In genomic region chr11:2375341-2375853, GRCh38 we compare ENCODE assay signal across 13 cellular contexts. TPM values are rescaled to one million over a fixed set of nuclear protein-coding genes. Genes with fewer than 3 reads are reported as not detected.
DNase-seq lines count a peak whose midpoint lies in the region; ATAC-seq and TF ChIP-seq lines count a peak whose summit lies in the region.
"Had no signal": no experiment of that assay in that cellular context is flagged by ENCODE, and none has a peak within 500 bp of the region (broad histone marks: within the 10 kb centered on the region; RNA-seq: fewer than 3 reads in every experiment).

No MANE protein-coding gene starts in this region.

- H3K27me3 Mint-ChIP-seq in CD4-positive, alpha-beta memory T cell, result no peaks in the 10 kb centered on the region
- peaks cover 4% of the 10 kb centered on the region for H3K27me3 Mint-ChIP-seq in neural progenitor cell (ENCODE audit: insufficient read depth, low read depth)

- H3K4me3 ChIP-seq in CD4-positive, alpha-beta memory T cell (ENCODE audit: low read length in 2 of 2), result no peak overlapping the region
- H3K4me3 ChIP-seq in Loucy (ENCODE audit: low read length, poor library complexity, severe bottlenecking) (no peak overlapping the region), neural progenitor cell (no peak overlapping the region)

- CTCF ChIA-PET in CD4-positive, alpha-beta memory T cell (lab: Charles Lee; ENCODE audit: partially characterized antibody), result interaction anchor here (0.9 kb wide), 1 partner anchor 70 kb away, joined by 3 read pairs; no protein-coding TSS in a partner anchor

- TF ChIP-seq CTCF in Loucy (conservative IDR thresholded peaks at IDR 0.05; ENCODE audit: low read length), result 0 out of 2 replicates have a peak, but pooled peaks have one; percentile 12
- no peak for TF ChIP-seq CTCF in neural progenitor cell (IDR thresholded peaks at IDR 0.05)

- intact Hi-C loops in CD4-positive, alpha-beta memory T cell (cut with micrococcal nuclease), result loop anchor here (5.0 kb wide), 1 partner anchor 73 kb away; the partner anchor contains the start of genes C11orf21 and TSPAN32
- intact Hi-C loops in left cardiac atrium (cut with DNase I), result no loop called here

- no peaks in the 10 kb centered on the region for H3K9me2 ChIP-seq in Loucy (replicated peaks; ENCODE audit: low read depth, low read length)

- no peak overlapping the region for H3K9ac ChIP-seq in Loucy (ENCODE audit: low read depth, low read length, poor library complexity, severe bottlenecking)
- H3K9ac ChIP-seq in neural progenitor cell, result no peak overlapping the region

- H4K20me1 ChIP-seq in Loucy (ENCODE audit: insufficient read depth, low read length, poor library complexity, severe bottlenecking) (peaks cover 28% of the 10 kb centered on the region), neural progenitor cell (ENCODE audit: low read depth) (peaks cover 29% of the 10 kb centered on the region)

- no peaks in the 10 kb centered on the region for H3K27me3 ChIP-seq in CD4-positive, alpha-beta memory T cell (ENCODE audit: insufficient read depth, low read length)
- no peaks in the 10 kb centered on the region for H3K27me3 ChIP-seq in Loucy (ENCODE audit: insufficient read depth, low read length, poor library complexity, severe bottlenecking)
- H3K27me3 ChIP-seq in neural progenitor cell, result peaks cover 10% of the 10 kb centered on the region

- H3K4me2 ChIP-seq in Loucy (ENCODE audit: low read depth, low read length, poor library complexity, severe bottlenecking), result no peak overlapping the region
- no peak overlapping the region for H3K4me2 ChIP-seq in neural progenitor cell

- H3K36me3 Mint-ChIP-seq in CD4-positive, alpha-beta memory T cell, result peaks cover 0 to 3% of the 10 kb centered on the region in 2 donors
- H3K36me3 Mint-ChIP-seq in neural progenitor cell, result no peaks in the 10 kb centered on the region
- H3K36me3 Mint-ChIP-seq: activated CD8-positive, alpha-beta memory T cell treated with anti-CD3 and anti-CD28 coated beads, Interleukin-2, amount 10 ng/mL, durations not matched to agents 7 days and 5 days had no signal

- H2AFZ ChIP-seq in Loucy (ENCODE audit: low read length), result no peak overlapping the region
- no peak overlapping the region for H2AFZ ChIP-seq in neural progenitor cell (replicated peaks)

- peaks cover 0 to 2% (median 0%) of the 10 kb centered on the region in 8 donors for H3K9me3 Mint-ChIP-seq in CD4-positive, alpha-beta memory T cell
- H3K9me3 Mint-ChIP-seq in neural progenitor cell, result no peaks in the 10 kb centered on the region

- H3K79me2 ChIP-seq in Loucy (ENCODE audit: insufficient read depth, low read length) (peaks cover 31% of the 10 kb centered on the region), neural progenitor cell (ENCODE audit: low read depth) (peaks cover 31% of the 10 kb centered on the region)

- H3K9me3 ChIP-seq in CD4-positive, alpha-beta memory T cell (ENCODE audit: control insufficient read depth in 1 of 2, low read length in 2 of 2), result no peaks in the 10 kb centered on the region
- no peaks in the 10 kb centered on the region for H3K9me3 ChIP-seq in Loucy (ENCODE audit: insufficient read depth, low read depth, low read length)
- no peaks in the 10 kb centered on the region for H3K9me3 ChIP-seq in neural progenitor cell (ENCODE audit: low read depth)
- H3K9me3 ChIP-seq: neutrophil had no signal

- DNase-seq in CD4-positive, alpha-beta memory T cell, result no peak
- DNase-seq in left cardiac atrium, result peak; percentile 57
- no peak for DNase-seq in neural progenitor cell (ENCODE audit: low spot score)
- DNase-seq in UCSD-AML1 (lab: John Stamatoyannopoulos, UW; ENCODE audit: unreplicated experiment), result no peak
- no peak for DNase-seq in retina
- DNase-seq in DMS153 (lab: John Stamatoyannopoulos, UW), result no peak
- DNase-seq: activated CD8-positive, alpha-beta memory T cell treated with anti-CD3 and anti-CD28 coated beads, Interleukin-2, amount 10 ng/mL, durations not matched to agents 7 days and 5 days; dermis blood vessel endothelial cell; NCI-H1105; NCI-H748 treated with DMSO at 0.1 percent for 48 hours had no signal

- H3K27ac Mint-ChIP-seq in CD4-positive, alpha-beta memory T cell, result peak overlapping the region in 3 of 7 donors; percentile 19 to 70 (median 51)
- no peak overlapping the region for H3K27ac Mint-ChIP-seq in neural progenitor cell
- H3K27ac Mint-ChIP-seq: activated CD8-positive, alpha-beta memory T cell treated with anti-CD3 and anti-CD28 coated beads, Interleukin-2, amount 10 ng/mL, durations not matched to agents 7 days and 5 days had no signal

- no peaks in the 10 kb centered on the region for H3F3A ChIP-seq in Loucy (ENCODE audit: low read depth)
- no peaks in the 10 kb centered on the region for H3F3A ChIP-seq in neural progenitor cell (ENCODE audit: low read depth)

- peak overlapping the region in 5 of 8 donors; percentile 43 to 72 (median 59) for H3K4me3 Mint-ChIP-seq in CD4-positive, alpha-beta memory T cell
- peak overlapping the region; percentile 82 for H3K4me3 Mint-ChIP-seq in neural progenitor cell
- H3K4me3 Mint-ChIP-seq: activated CD8-positive, alpha-beta memory T cell treated with anti-CD3 and anti-CD28 coated beads, Interleukin-2, amount 10 ng/mL, durations not matched to agents 7 days and 5 days had no signal

- POLR2A ChIA-PET in CD4-positive, alpha-beta memory T cell (lab: Charles Lee; ENCODE audit: partially characterized antibody), result interaction anchor here (1.7 to 4.6 kb wide), 2 partner anchors 12 to 25 kb away, joined by 5 to 50 read pairs; partner anchors contain the start of gene TSSC4

- peaks cover 9 to 23% (median 14%) of the 10 kb centered on the region in 4 donors for H3K4me1 Mint-ChIP-seq in CD4-positive, alpha-beta memory T cell
- peaks cover 12% of the 10 kb centered on the region for H3K4me1 Mint-ChIP-seq in neural progenitor cell

- peak; percentile 32 to 35 for ATAC-seq in left cardiac atrium
- no peak for ATAC-seq in GM19351 (IDR thresholded peaks at IDR 0.05; ENCODE audit: unreplicated experiment)
- ATAC-seq: activated CD8-positive, alpha-beta memory T cell treated with anti-CD3 and anti-CD28 coated beads, Interleukin-2, amount 10 ng/mL, durations not matched to agents 7 days and 5 days had no signal

- no peak overlapping the region for H3K27ac ChIP-seq in CD4-positive, alpha-beta memory T cell (ENCODE audit: low read depth, low read length)
- no peak overlapping the region for H3K27ac ChIP-seq in neural progenitor cell
- H3K27ac ChIP-seq: neutrophil had no signal

- no peaks in the 10 kb centered on the region for H3K36me3 ChIP-seq in CD4-positive, alpha-beta memory T cell (ENCODE audit: insufficient read depth, low read length)
- H3K36me3 ChIP-seq in Loucy (ENCODE audit: insufficient read depth, low read length) (no peaks in the 10 kb centered on the region), neural progenitor cell (no peaks in the 10 kb centered on the region)
- H3K36me3 ChIP-seq: neutrophil had no signal

- peaks cover 29% of the 10 kb centered on the region for H3K4me1 ChIP-seq in CD4-positive, alpha-beta memory T cell (ENCODE audit: insufficient read depth, low read length)
- H3K4me1 ChIP-seq in Loucy (ENCODE audit: insufficient read depth, low read length, poor library complexity, severe bottlenecking), result peaks cover 17% of the 10 kb centered on the region
- H3K4me1 ChIP-seq in neural progenitor cell, result peaks cover 6% of the 10 kb centered on the region

RNA-seq across cellular contexts. Expression of gene CD81, which starts 1.7 kb away (rescaled TPM):
- 100 to 1,000 TPM; 113 to 118 TPM for total RNA-seq in CD4-positive, alpha-beta memory T cell
- 10 to 100 TPM; 15.2 to 54.1 TPM for polyA plus RNA-seq in CD4-positive, alpha-beta memory T cell
- 100 to 1,000 TPM; 699 to 773 TPM for total RNA-seq in left cardiac atrium
- total RNA-seq in neural progenitor cell (ENCODE audit: low replicate concordance), result 87.6 and 181 TPM in 2 replicates

RNA-seq across cellular contexts. Expression of gene TSSC4, which starts 25.2 kb away (rescaled TPM):
- 10 to 100 TPM; 58.6 to 65.8 TPM for total RNA-seq in CD4-positive, alpha-beta memory T cell
- polyA plus RNA-seq in CD4-positive, alpha-beta memory T cell, result 10 to 100 TPM; 54.6 to 79.8 TPM
- total RNA-seq in left cardiac atrium (10 to 100 TPM; 34.9 to 45.7 TPM), neural progenitor cell (ENCODE audit: low replicate concordance) (11.1 and 30.2 TPM in 2 replicates)
